Comparison of ENCODE assay signal across 7 cellular contexts in the genomic region with DNA sequence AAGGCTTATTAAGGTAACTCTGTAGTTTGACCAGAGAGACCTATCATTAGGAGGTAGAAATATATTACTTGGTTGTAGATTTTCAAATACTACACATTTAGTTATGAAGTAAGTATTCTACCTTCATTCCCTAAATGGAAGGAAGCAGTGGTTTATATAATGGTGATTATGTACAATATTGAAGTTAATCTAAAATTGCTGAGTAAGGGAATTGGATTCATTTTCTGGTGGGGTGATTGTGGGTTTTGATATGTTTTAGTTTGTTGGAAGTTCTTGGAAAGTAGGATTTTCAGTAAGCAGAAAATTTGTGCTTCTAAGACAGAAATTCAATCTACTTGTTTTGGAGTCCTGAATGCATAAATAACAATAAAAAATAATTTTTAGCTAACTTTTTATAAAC.
"Had no signal": no experiment of that assay in that cellular context is flagged by ENCODE, and none has a peak within 500 bp of the region (broad histone marks: within the 10 kb centered on the region; RNA-seq: fewer than 3 reads in every experiment).

No MANE protein-coding gene starts in this region.

- H3K4me3 ChIP-seq: GM23338, HAP-1 had no signal

- DNase-seq: H7, HFFc6, KG1 had no signal

- H3K4me1 ChIP-seq: HAP-1 had no signal

- H3K4me2 ChIP-seq: GM23338 had no signal

- H3K36me3 ChIP-seq: HAP-1 had no signal

- H2AFZ ChIP-seq: GM23338 had no signal

- H3K27ac ChIP-seq: HL-60 had no signal

- H3K9me3 ChIP-seq: HAP-1 had no signal

- ATAC-seq: GM23338, HCT116 had no signal
